18 cellular contexts compared by ENCODE assay signal in genomic region chr18:55862693-55863485, GRCh38.
DNase-seq lines count a peak whose midpoint lies in the region; ATAC-seq, FAIRE-seq and TF ChIP-seq lines count a peak whose summit lies in the region.
"Had no signal": no experiment of that assay in that cellular context is flagged by ENCODE, and none has a peak within 500 bp of the region (broad histone marks: within the 10 kb centered on the region; RNA-seq: fewer than 3 reads in every experiment).

No MANE protein-coding gene starts in this region.

- intact Hi-C loops in HepG2 (cut with micrococcal nuclease; ENCODE audit: unreplicated experiment) = no loop called here
- intact Hi-C loops in esophagus muscularis mucosa (cut with DNase I) = loop anchor here (10.0 kb wide), 1 partner anchor 448 kb away; no protein-coding TSS in a partner anchor

- DNase-seq in DMS 273 treated with DMSO at 0.1 percent for 48 hours (lab: John Stamatoyannopoulos, UW) = peak; percentile 8
- no peak for DNase-seq in HFFc6
- DNase-seq in endodermal cell = peak; percentile 55
- DNase-seq in activated CD4-positive, alpha-beta T cell treated with anti-CD3 and anti-CD28 coated beads for 4 hours = no peak
- no peak for DNase-seq in HepG2 (ENCODE audit: low spot score)
- no peak for DNase-seq in esophagus muscularis mucosa (ENCODE audit: extremely low spot score)
- DNase-seq: aorta; C1 segment of cervical spinal cord; colonic mucosa; DND-41; erythroblast; Karpas-422; kidney; NCI-H1436 treated with DMSO at 0.1 percent for 48 hours; PC-3; stimulated activated CD4-positive, alpha-beta T cell treated with anti-CD3 and anti-CD28 coated beads, Interleukin-4, amount 100 ng/mL, for 4 hours had no signal

- H3K27ac ChIP-seq in endodermal cell (ENCODE audit: low read depth, low read length) (no peak overlapping the region), HepG2 (ENCODE audit: extremely low read length, insufficient read depth, low read length) (no peak overlapping the region), esophagus muscularis mucosa (replicated peaks in 1 of 4) (no peak overlapping the region)
- H3K27ac ChIP-seq: colonic mucosa, thoracic aorta had no signal

- peak overlapping the region; percentile 64 for H3K27ac Mint-ChIP-seq in HFFc6
- H3K27ac Mint-ChIP-seq in endodermal cell = no peak overlapping the region

- H3K9me3 Mint-ChIP-seq in HFFc6 (no peaks in the 10 kb centered on the region), endodermal cell (no peaks in the 10 kb centered on the region)

- 95 to 97% methylated on average over 18 to 22 of the region's 22 CpGs for WGBS in endodermal cell (ENCODE audit: insufficient coverage in 1 of 2, insufficient read length in 1 of 2), 2 experiments
- 30% methylated on average over 22 of the region's 22 CpGs for WGBS in HepG2 (ENCODE audit: low lambda C conversion rate)
- WGBS in esophagus muscularis mucosa = 95% methylated on average over 22 of the region's 22 CpGs

- CTCF ChIA-PET in HepG2 (lab: Yijun Ruan, JAX; ENCODE audit: low intra/inter-chr PET ratio, low total read pairs) = no interaction called here

- FAIRE-seq in HepG2 (lab: Jason Lieb, UNC) = no peak
- FAIRE-seq: kidney had no signal

- H3K36me3 ChIP-seq in endodermal cell (ENCODE audit: control insufficient read depth, insufficient read depth, low read length) = no peaks in the 10 kb centered on the region
- no peaks in the 10 kb centered on the region for H3K36me3 ChIP-seq in skeletal muscle satellite cell (ENCODE audit: insufficient read depth, low read length)
- H3K36me3 ChIP-seq in HepG2 (replicated peaks in 1 of 2; ENCODE audit: control insufficient read depth in 1 of 2, insufficient read depth in 2 of 2, low read length in 2 of 2) = no peaks in the 10 kb centered on the region
- no peaks in the 10 kb centered on the region for H3K36me3 ChIP-seq in esophagus muscularis mucosa
- H3K36me3 ChIP-seq: colonic mucosa, thoracic aorta had no signal

- TF ChIP-seq POLR2A in HepG2 (IDR thresholded peaks at IDR 0.05; ENCODE audit: insufficient read depth in 1 of 2, low read depth in 2 of 2, low read length in 2 of 2) (no peak), esophagus muscularis mucosa (IDR thresholded peaks at IDR 0.05; ENCODE audit: low read depth) (no peak)

- H3K9ac ChIP-seq in endodermal cell (ENCODE audit: extremely low read depth, low read length, poor library complexity, severe bottlenecking) (no peak overlapping the region), skeletal muscle satellite cell (ENCODE audit: low read depth, low read length) (peak overlapping the region; percentile 4), HepG2 (ENCODE audit: insufficient read depth, low read depth, low read length) (no peak overlapping the region)

- no peaks in the 10 kb centered on the region for H3K4me1 ChIP-seq in endodermal cell (ENCODE audit: control insufficient read depth, insufficient read depth, low read length)
- peaks cover 52% of the 10 kb centered on the region for H3K4me1 ChIP-seq in skeletal muscle satellite cell (ENCODE audit: control insufficient read depth, insufficient read depth, low read length)
- H3K4me1 ChIP-seq in HepG2 (ENCODE audit: insufficient read depth, low read length) = no peaks in the 10 kb centered on the region
- peaks cover 0 to 7% (median 0%) of the 10 kb centered on the region in 4 donors for H3K4me1 ChIP-seq in esophagus muscularis mucosa
- H3K4me1 ChIP-seq: colonic mucosa had no signal

- no peaks in the 10 kb centered on the region for H3K79me2 ChIP-seq in HepG2 (ENCODE audit: insufficient read depth, low read length)

- in situ Hi-C loops in HepG2 (cut with HindIII; ENCODE audit: extremely low pct_ligation_motif_present, low pct_unique_long_range_greater_than_20kb) = no loop called here

- H3K4me1 Mint-ChIP-seq in HFFc6 (ENCODE audit: low read depth) (peaks cover 90% of the 10 kb centered on the region), endodermal cell (peaks cover 22% of the 10 kb centered on the region)

- H3K36me3 Mint-ChIP-seq in HFFc6 (ENCODE audit: low read depth) (no peaks in the 10 kb centered on the region), endodermal cell (ENCODE audit: low read depth) (no peaks in the 10 kb centered on the region)

- no peak for TF ChIP-seq RAD21 in HepG2 (CRISPR knock-in tag; IDR thresholded peaks at IDR 0.05)

- POLR2A ChIA-PET in HepG2 (lab: Yijun Ruan, JAX) = no interaction called here

- H3K27me3 Mint-ChIP-seq in HFFc6 (ENCODE audit: insufficient read depth) (no peaks in the 10 kb centered on the region; the same call in 1 of the 2 replicates), endodermal cell (ENCODE audit: insufficient read depth) (peaks cover 8% of the 10 kb centered on the region)

- TF ChIP-seq CTCF in HFFc6 (IDR thresholded peaks at IDR 0.05) (no peak), endodermal cell (conservative IDR thresholded peaks at IDR 0.05) (no peak), HepG2 (CRISPR knock-in tag; IDR thresholded peaks at IDR 0.05) (no peak), esophagus muscularis mucosa (IDR thresholded peaks at IDR 0.05) (no peak)

- no TSS peak for BruUV-seq in HepG2 (replicated peaks; lab: Mats Ljungman, UMichigan)

- H3K4me3 Mint-ChIP-seq in HFFc6 (peak overlapping the region; percentile 88), endodermal cell (no peak overlapping the region)

- H3K4me3 ChIP-seq in endodermal cell (ENCODE audit: low read length) (no peak overlapping the region), skeletal muscle satellite cell (ENCODE audit: low read length) (peak overlapping the region; percentile 60), HepG2 (replicated peaks in 1 of 3; ENCODE audit: insufficient read depth in 1 of 3, low read depth in 2 of 3, low read length in 3 of 3) (no peak overlapping the region), esophagus muscularis mucosa (no peak overlapping the region)
- H3K4me3 ChIP-seq: colonic mucosa, thoracic aorta had no signal

- no peak overlapping the region for H2AFZ ChIP-seq in HepG2 (ENCODE audit: low read length)

- no peaks in the 10 kb centered on the region for H3K27me3 ChIP-seq in endodermal cell (ENCODE audit: control insufficient read depth, insufficient read depth, low read length, poor library complexity, severe bottlenecking)
- no peaks in the 10 kb centered on the region for H3K27me3 ChIP-seq in skeletal muscle satellite cell (ENCODE audit: control insufficient read depth, insufficient read depth, low read length)
- no peaks in the 10 kb centered on the region for H3K27me3 ChIP-seq in HepG2 (ENCODE audit: control insufficient read depth in 1 of 2, insufficient read depth in 2 of 2, low read length in 2 of 2)
- H3K27me3 ChIP-seq in esophagus muscularis mucosa = no peaks in the 10 kb centered on the region
- H3K27me3 ChIP-seq: colonic mucosa had no signal

- TF ChIP-seq EP300 in HepG2 (IDR thresholded peaks at IDR 0.05; ENCODE audit: low read depth in 2 of 2, low read length in 2 of 2) (no peak), HepG2 (CRISPR knock-in tag; IDR thresholded peaks at IDR 0.05; ENCODE audit: borderline replicate concordance) (no peak), esophagus muscularis mucosa (IDR thresholded peaks at IDR 0.05) (no peak)

- no peak for ATAC-seq in HepG2
- ATAC-seq: PC-3 had no signal

- H4K20me1 ChIP-seq in HepG2 (ENCODE audit: insufficient read depth, low read length) = no peaks in the 10 kb centered on the region

- H3K4me2 ChIP-seq in skeletal muscle satellite cell (ENCODE audit: low read length) (peak overlapping the region; percentile 86), HepG2 (ENCODE audit: low read depth, low read length) (no peak overlapping the region)

- H3K9me3 ChIP-seq in endodermal cell (ENCODE audit: control insufficient read depth, low read length) (no peaks in the 10 kb centered on the region), skeletal muscle satellite cell (replicated peaks; ENCODE audit: low read length) (no peaks in the 10 kb centered on the region), HepG2 (ENCODE audit: low read length) (no peaks in the 10 kb centered on the region; the same call in 1 of the 2 replicates), esophagus muscularis mucosa (no peaks in the 10 kb centered on the region)
- H3K9me3 ChIP-seq: colonic mucosa, thoracic aorta had no signal

TF ChIP-seq in HepG2, 621 proteins besides CTCF, POLR2A, EP300 and RAD21 (continues in another document):
- TF ChIP-seq GMEB2 (CRISPR knock-in tag; IDR thresholded peaks at IDR 0.05; ENCODE audit: low read depth) (no peak), MYPOP (CRISPR knock-in tag; IDR thresholded peaks at IDR 0.05) (no peak), ZNF354B (CRISPR knock-in tag; IDR thresholded peaks at IDR 0.05) (no peak), ISX (CRISPR knock-in tag; conservative IDR thresholded peaks at IDR 0.05) (no peak), ZFP36L2 (CRISPR knock-in tag; IDR thresholded peaks at IDR 0.05) (no peak), POGZ (CRISPR knock-in tag; IDR thresholded peaks at IDR 0.05) (no peak), ZNF839 (CRISPR knock-in tag; IDR thresholded peaks at IDR 0.05; ENCODE audit: borderline replicate concordance) (no peak)

Comparison
In these comparisons a context has a peak if more than half of its experiments do, and no peak if none do; other contexts are left out.
1. DNase-seq: peak in DMS 273 treated with DMSO at 0.1 percent for 48 hours (single experiment) and endodermal cell (single experiment); none in HFFc6 (single experiment), activated CD4-positive, alpha-beta T cell treated with anti-CD3 and anti-CD28 coated beads for 4 hours (0 of 2), HepG2 (single experiment) and esophagus muscularis mucosa (single experiment).